Comparison of ENCODE assay signal across 8 cellular contexts in the genomic region with DNA sequence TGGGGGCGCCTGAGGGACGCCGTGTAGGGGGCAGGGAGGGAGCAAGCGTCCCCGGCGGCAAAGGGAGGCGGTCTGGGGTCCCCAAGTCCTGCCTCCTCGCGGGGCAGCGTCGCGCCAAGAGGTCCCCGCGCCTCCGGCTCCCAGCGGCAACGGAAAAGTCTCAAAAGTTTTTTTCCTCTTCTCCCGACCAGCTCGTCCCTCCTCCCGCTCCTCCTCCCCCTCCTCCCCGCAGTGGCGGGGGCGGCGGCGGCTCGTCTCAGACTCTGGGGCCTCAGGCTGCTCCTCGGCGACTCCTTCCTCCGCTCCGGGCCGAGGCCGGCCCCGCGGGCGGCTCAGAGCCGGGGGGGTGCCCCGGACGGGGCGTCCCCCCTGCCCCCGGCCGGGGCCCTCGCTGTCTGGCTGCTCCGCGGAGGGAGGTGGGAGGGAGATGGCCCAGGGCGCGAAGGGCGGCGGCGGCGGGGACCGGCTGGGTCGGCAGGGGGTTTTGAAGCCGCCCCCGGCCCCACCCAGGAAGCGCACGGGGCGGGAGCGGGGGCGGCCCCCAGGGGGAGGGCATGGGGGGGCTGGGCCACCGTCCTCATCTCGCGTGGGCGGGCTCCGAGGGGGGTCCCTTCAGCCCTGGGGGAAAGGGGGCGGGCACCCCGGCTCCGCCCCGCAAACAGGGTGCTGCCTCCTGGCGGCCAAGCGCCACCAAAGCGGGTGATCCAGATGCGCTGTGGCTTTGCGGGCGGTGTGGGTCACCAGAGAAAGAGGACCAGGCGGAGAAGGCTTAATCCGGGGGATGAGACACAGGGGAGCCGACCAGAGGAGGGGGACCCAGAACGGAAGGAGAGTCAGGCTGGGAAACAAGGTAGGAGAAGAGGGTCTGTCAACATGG. TPM values are rescaled to one million over a fixed set of nuclear protein-coding genes. Genes with fewer than 3 reads are reported as not detected.
DNase-seq lines count a peak whose midpoint lies in the region; ATAC-seq and TF ChIP-seq lines count a peak whose summit lies in the region.

Gene TGFB1 (minus strand): TSS at position 457 of the 877 bp plus-strand sequence. CDS start 878 bp downstream, outside the sequence.

- no peaks in the 10 kb centered on the region for H3K36me3 ChIP-seq in liver (ENCODE audit: control insufficient read depth in 4 of 4, insufficient read depth in 3 of 4, low read depth in 1 of 4, low read length in 3 of 4)

- TF ChIP-seq CTCF in GM12874 (IDR thresholded peaks at IDR 0.05; ENCODE audit: insufficient read depth, low read depth, low read length) = peak; percentile 92
- TF ChIP-seq CTCF in liver (IDR thresholded peaks at IDR 0.05; ENCODE audit: low read depth, low read length, missing input control) = peak; percentile 75

- DNase-seq in NCI-H69 (lab: John Stamatoyannopoulos, UW) = peak; percentile 78
- peak; percentile 80 to 83 for DNase-seq in activated CD4-positive, alpha-beta T cell treated with anti-CD3 and anti-CD28 coated beads, Interleukin-2, amount 50 U/mL, for 24 hours (ENCODE audit: low read depth in 1 of 2, low spot score in 1 of 2)
- peak; percentile 87 for DNase-seq in dermis blood vessel endothelial cell
- peak; percentile 85 to 91 for DNase-seq in stimulated activated CD4-positive, alpha-beta T cell treated with anti-CD3 and anti-CD28 coated beads, Interleukin-2, amount 100 ng/mL, for 48 hours

- no peaks in the 10 kb centered on the region for H3K9me3 ChIP-seq in liver (ENCODE audit: control insufficient read depth in 4 of 4, low read length in 3 of 4)

- peak; percentile 52 to 72 for TF ChIP-seq RAD21 in liver (IDR thresholded peaks at IDR 0.05)

- ATAC-seq in HG02759 (IDR thresholded peaks at IDR 0.05; ENCODE audit: unreplicated experiment) = peak; percentile 54
- no peak for ATAC-seq in HG03469 (IDR thresholded peaks at IDR 0.05; ENCODE audit: unreplicated experiment)

- peaks cover 0 to 39% (median 20%) of the 10 kb centered on the region in 4 donors for H3K4me1 ChIP-seq in liver (ENCODE audit: control insufficient read depth in 4 of 4, insufficient read depth in 4 of 4, low read length in 3 of 4)

- WGBS in liver = 2% methylated on average over 78 of the region's 78 CpGs

- H3K27me3 ChIP-seq in liver (ENCODE audit: control insufficient read depth in 4 of 4, insufficient read depth in 4 of 4, low read length in 3 of 4) = no peaks in the 10 kb centered on the region

- peak within 1 kb of the TSS; percentile 45 to 69 (median 61) for H3K4me3 ChIP-seq in liver (ENCODE audit: low read depth in 1 of 3, low read length in 3 of 3)

- H3K27ac ChIP-seq in liver (ENCODE audit: low read depth in 1 of 2, low read length in 2 of 2) = peak within 1 kb of the TSS; percentile 71 to 73

- peak within 1 kb of the TSS; percentile 20 to 46 for H3K9ac ChIP-seq in liver (ENCODE audit: low read depth in 1 of 2, low read length in 2 of 2)

TF ChIP-seq in liver, 16 proteins besides CTCF, POLR2A, EP300 and RAD21:
- TF ChIP-seq, protein P1, sequence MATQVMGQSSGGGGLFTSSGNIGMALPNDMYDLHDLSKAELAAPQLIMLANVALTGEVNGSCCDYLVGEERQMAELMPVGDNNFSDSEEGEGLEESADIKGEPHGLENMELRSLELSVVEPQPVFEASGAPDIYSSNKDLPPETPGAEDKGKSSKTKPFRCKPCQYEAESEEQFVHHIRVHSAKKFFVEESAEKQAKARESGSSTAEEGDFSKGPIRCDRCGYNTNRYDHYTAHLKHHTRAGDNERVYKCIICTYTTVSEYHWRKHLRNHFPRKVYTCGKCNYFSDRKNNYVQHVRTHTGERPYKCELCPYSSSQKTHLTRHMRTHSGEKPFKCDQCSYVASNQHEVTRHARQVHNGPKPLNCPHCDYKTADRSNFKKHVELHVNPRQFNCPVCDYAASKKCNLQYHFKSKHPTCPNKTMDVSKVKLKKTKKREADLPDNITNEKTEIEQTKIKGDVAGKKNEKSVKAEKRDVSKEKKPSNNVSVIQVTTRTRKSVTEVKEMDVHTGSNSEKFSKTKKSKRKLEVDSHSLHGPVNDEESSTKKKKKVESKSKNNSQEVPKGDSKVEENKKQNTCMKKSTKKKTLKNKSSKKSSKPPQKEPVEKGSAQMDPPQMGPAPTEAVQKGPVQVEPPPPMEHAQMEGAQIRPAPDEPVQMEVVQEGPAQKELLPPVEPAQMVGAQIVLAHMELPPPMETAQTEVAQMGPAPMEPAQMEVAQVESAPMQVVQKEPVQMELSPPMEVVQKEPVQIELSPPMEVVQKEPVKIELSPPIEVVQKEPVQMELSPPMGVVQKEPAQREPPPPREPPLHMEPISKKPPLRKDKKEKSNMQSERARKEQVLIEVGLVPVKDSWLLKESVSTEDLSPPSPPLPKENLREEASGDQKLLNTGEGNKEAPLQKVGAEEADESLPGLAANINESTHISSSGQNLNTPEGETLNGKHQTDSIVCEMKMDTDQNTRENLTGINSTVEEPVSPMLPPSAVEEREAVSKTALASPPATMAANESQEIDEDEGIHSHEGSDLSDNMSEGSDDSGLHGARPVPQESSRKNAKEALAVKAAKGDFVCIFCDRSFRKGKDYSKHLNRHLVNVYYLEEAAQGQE (IDR thresholded peaks at IDR 0.05) = no peak
- TF ChIP-seq NR2F2 (IDR thresholded peaks at IDR 0.05) = no peak
- no peak for TF ChIP-seq FOXA1 (IDR thresholded peaks at IDR 0.05)
- TF ChIP-seq YY1 (IDR thresholded peaks at IDR 0.05) = no peak

RNA-seq across cellular contexts. Expression of gene TGFB1, which starts in this region (rescaled TPM):
- total RNA-seq in dermis blood vessel endothelial cell (19.4 and 74.5 TPM in 2 replicates), liver (10 to 100 TPM in 1 of 2 donors, 1 to 10 TPM in 1; 4.9 to 10.6 TPM)
- 1 to 10 TPM in 1 of 2 donors, under 1 TPM in 1; 0.83 to 8.9 TPM for polyA plus RNA-seq in liver
